Comparison of ENCODE assay signal across 15 cellular contexts in genomic region chr5:54658014-54658413, GRCh38.
DNase-seq lines count a peak whose midpoint lies in the region; ATAC-seq lines count a peak whose summit lies in the region.
"Had no signal": no experiment of that assay in that cellular context is flagged by ENCODE, and none has a peak within 500 bp of the region (broad histone marks: within the 10 kb centered on the region; RNA-seq: fewer than 3 reads in every experiment).

No MANE protein-coding gene starts in this region.

- no peaks in the 10 kb centered on the region for H3K27me3 ChIP-seq in neuronal stem cell (ENCODE audit: control insufficient read depth in 3 of 3, insufficient read depth in 3 of 3, low read depth in 1 of 3, low read length in 3 of 3)
- H3K27me3 ChIP-seq: uterus had no signal

- no peaks in the 10 kb centered on the region for H3K79me1 ChIP-seq in neuronal stem cell (ENCODE audit: low read depth, low read length)

- no peak overlapping the region for H3K4me2 ChIP-seq in neuronal stem cell (ENCODE audit: insufficient read depth, low read length, poor library complexity, severe bottlenecking)

- H4K8ac ChIP-seq in neuronal stem cell (ENCODE audit: low read depth, low read length): no peak overlapping the region

- H3K9ac ChIP-seq in neuronal stem cell (ENCODE audit: low read depth, low read length, poor library complexity): no peak overlapping the region

- H3K4ac ChIP-seq in neuronal stem cell (ENCODE audit: low read length): no peak overlapping the region

- no peak overlapping the region for H3K14ac ChIP-seq in neuronal stem cell (ENCODE audit: low read length)

- no peaks in the 10 kb centered on the region for H3K36me3 ChIP-seq in neuronal stem cell (replicated peaks in 1 of 2; ENCODE audit: control insufficient read depth in 2 of 2, insufficient read depth in 2 of 2, low read length in 2 of 2)
- H3K36me3 ChIP-seq: uterus had no signal

- peak overlapping the region; percentile 44 for H3K18ac ChIP-seq in neuronal stem cell (ENCODE audit: low read length)

- H3K4me3 ChIP-seq in neuronal stem cell (ENCODE audit: low read length in 2 of 2): no peak overlapping the region
- H3K4me3 ChIP-seq: SK-N-MC, uterus had no signal

- no peak overlapping the region for H2AK5ac ChIP-seq in neuronal stem cell (ENCODE audit: low read depth, low read length)

- no CpG with 5 or more reads among the region's 3 CpGs for WGBS in neuronal stem cell (ENCODE audit: extremely low coverage in 2 of 2, insufficient read length in 2 of 2, insufficient replicate concordance in 1 of 2), 2 donors

- H2BK15ac ChIP-seq in neuronal stem cell (ENCODE audit: low read length): no peak overlapping the region

- H3K23ac ChIP-seq in neuronal stem cell (ENCODE audit: low read depth, low read length, poor library complexity): no peak overlapping the region

- no peak overlapping the region for H2BK120ac ChIP-seq in neuronal stem cell (ENCODE audit: low read depth, low read length)

- no peak overlapping the region for H2BK5ac ChIP-seq in neuronal stem cell (ENCODE audit: low read length)

- H4K91ac ChIP-seq in neuronal stem cell (ENCODE audit: low read depth, low read length, poor library complexity): no peak overlapping the region

- no peak overlapping the region for H2AFZ ChIP-seq in neuronal stem cell (ENCODE audit: low read length)

- no peak for ATAC-seq in HG03108 (IDR thresholded peaks at IDR 0.05; ENCODE audit: unreplicated experiment)
- ATAC-seq in HG02852 (IDR thresholded peaks at IDR 0.05; ENCODE audit: unreplicated experiment): no peak

- no peaks in the 10 kb centered on the region for H3K4me1 ChIP-seq in neuronal stem cell (ENCODE audit: control insufficient read depth in 2 of 2, insufficient read depth in 1 of 2, low read depth in 1 of 2, low read length in 2 of 2)
- H3K4me1 ChIP-seq: uterus had no signal

- H3K9me3 ChIP-seq in neuronal stem cell (replicated peaks in 1 of 2; ENCODE audit: control insufficient read depth in 2 of 2, insufficient read depth in 1 of 2, low read depth in 1 of 2, low read length in 2 of 2): no peaks in the 10 kb centered on the region
- H3K9me3 ChIP-seq: uterus had no signal

- H3K27ac ChIP-seq in neuronal stem cell (replicated peaks; ENCODE audit: low read length): no peak overlapping the region
- H3K27ac ChIP-seq: SK-N-MC, uterus had no signal

- DNase-seq in ELR (ENCODE audit: low read depth) (peak; percentile 85), NCI-H446 treated with DMSO at 0.1 percent for 48 hours (lab: John Stamatoyannopoulos, UW) (peak; percentile 96), dermis blood vessel endothelial cell (peak; percentile 61), neuronal stem cell (ENCODE audit: low spot score) (no peak), iPS-NIHi11 (ENCODE audit: low spot score) (no peak)
- no peak for DNase-seq in stimulated activated CD4-positive, alpha-beta T cell treated with anti-CD3 and anti-CD28 coated beads, Interleukin-2, amount 100 ng/mL, for 48 hours
- DNase-seq: activated CD4-positive, alpha-beta T cell treated with anti-CD3 and anti-CD28 coated beads, Interleukin-2, amount 50 U/mL, for 48 hours; activated gamma-delta T cell treated with Interleukin-2 at 50 U/mL for 16 hours; HCEC 1CT; NCI-H524; small intestine; uterus had no signal

- H2BK12ac ChIP-seq in neuronal stem cell (ENCODE audit: low read length): no peak overlapping the region

Comparison
In these comparisons a context has a peak if more than half of its experiments do, and no peak if none do; other contexts are left out.
1. DNase-seq: peak in ELR (single experiment), NCI-H446 treated with DMSO at 0.1 percent for 48 hours (single experiment) and dermis blood vessel endothelial cell (single experiment); none in neuronal stem cell (single experiment), iPS-NIHi11 (single experiment) and stimulated activated CD4-positive, alpha-beta T cell treated with anti-CD3 and anti-CD28 coated beads, Interleukin-2, amount 100 ng/mL, for 48 hours (0 of 2).